ENCODE assay signal across 8 cellular contexts in the genomic region with DNA sequence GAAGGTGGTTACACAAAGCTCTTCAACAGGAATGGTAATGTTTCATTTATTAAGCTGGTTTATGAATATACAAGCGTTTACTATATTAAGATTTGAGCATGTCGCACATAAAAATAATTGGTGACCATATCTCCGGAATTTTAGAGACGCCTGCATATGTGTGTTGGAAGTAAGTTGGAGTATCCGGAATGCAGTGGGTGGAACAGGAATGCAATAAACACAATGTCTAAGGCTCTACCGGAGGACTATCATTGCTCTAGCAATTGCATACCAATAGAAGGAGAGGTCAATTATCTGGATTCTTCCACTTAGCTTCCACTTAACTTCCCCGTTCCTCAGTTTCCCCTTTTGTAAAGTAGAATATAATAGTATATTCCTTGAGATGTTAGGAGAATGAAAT. TPM values are rescaled to one million over a fixed set of nuclear protein-coding genes. Genes with fewer than 3 reads are reported as not detected.
DNase-seq lines count a peak whose midpoint lies in the region; ATAC-seq, FAIRE-seq and TF ChIP-seq lines count a peak whose summit lies in the region.

No MANE protein-coding gene starts in this region.

- H3K4me3 ChIP-seq in heart left ventricle: peak overlapping the region in 10 of 12 donors; percentile 65 to 96 (median 76)
- H3K4me3 ChIP-seq in astrocyte (ENCODE audit: insufficient read depth, low read depth, low read length): peak overlapping the region; percentile 72
- peak overlapping the region; percentile 3 for H3K4me3 ChIP-seq in urinary bladder (ENCODE audit: low read depth, low read length)

- H3K36me3 ChIP-seq in heart left ventricle (peaks cover 0 to under 1% (median 0%) of the 10 kb centered on the region in 9 donors), astrocyte (ENCODE audit: insufficient read depth, low read length) (no peaks in the 10 kb centered on the region), urinary bladder (ENCODE audit: insufficient read depth) (no peaks in the 10 kb centered on the region)

- peak overlapping the region; percentile 92 for H3K9ac ChIP-seq in astrocyte (ENCODE audit: low read length)

- no peaks in the 10 kb centered on the region for H3K27me3 Mint-ChIP-seq in astrocyte (ENCODE audit: low read depth, unreplicated experiment)

- intact Hi-C loops in heart left ventricle (cut with DNase I) (loop anchor here in 1 of 10 donors (10.0 kb wide), 1 partner anchor 1060 kb away; a partner anchor contains a TSS), Right ventricle myocardium superior (cut with DNase I) (no loop called here)

- WGBS in heart left ventricle, 4 donors: 54 to 60% (median 58%) methylated on average over 7 of the region's 7 CpGs
- 36% methylated on average over 7 of the region's 7 CpGs for WGBS in urinary bladder

- H3K4me3 Mint-ChIP-seq in astrocyte (ENCODE audit: unreplicated experiment): peak overlapping the region; percentile 96

- H3K4me2 ChIP-seq in astrocyte (ENCODE audit: low read length): peak overlapping the region; percentile 85

- DNase-seq in heart left ventricle (no peak), Right ventricle myocardium superior (no peak), astrocyte (ENCODE audit: low read depth) (peak; percentile 74), kidney tubule cell (ENCODE audit: low spot score) (peak; percentile 24), NCI-H1105 treated with DMSO at 0.1 percent for 48 hours (lab: John Stamatoyannopoulos, UW) (no peak), SHP77 (lab: John Stamatoyannopoulos, UW) (no peak), NCI-H128 (lab: John Stamatoyannopoulos, UW; ENCODE audit: unreplicated experiment) (no peak)

- no peaks in the 10 kb centered on the region for H3K27me3 ChIP-seq in heart left ventricle
- H3K27me3 ChIP-seq in astrocyte (ENCODE audit: insufficient read depth, low read length): no peaks in the 10 kb centered on the region

- H4K20me1 ChIP-seq in astrocyte (ENCODE audit: insufficient read depth, low read length): peaks cover 8% of the 10 kb centered on the region

- peaks cover 3% of the 10 kb centered on the region for H3K36me3 Mint-ChIP-seq in astrocyte (ENCODE audit: low read depth, unreplicated experiment)

- H3K27ac ChIP-seq in heart left ventricle (no peak overlapping the region), astrocyte (ENCODE audit: low read depth, low read length) (no peak overlapping the region), urinary bladder (ENCODE audit: low read depth) (no peak overlapping the region)

- H3K79me2 ChIP-seq in astrocyte (ENCODE audit: insufficient read depth, low read length): peaks cover 26% of the 10 kb centered on the region

- peaks cover 0 to 20% (median 2%) of the 10 kb centered on the region in 12 donors for H3K4me1 ChIP-seq in heart left ventricle
- peaks cover 5% of the 10 kb centered on the region for H3K4me1 ChIP-seq in astrocyte (ENCODE audit: insufficient read depth, low read length)
- H3K4me1 ChIP-seq in urinary bladder (ENCODE audit: insufficient read depth): no peaks in the 10 kb centered on the region

- peak overlapping the region; percentile 91 for H3K27ac Mint-ChIP-seq in astrocyte (ENCODE audit: unreplicated experiment)

- TF ChIP-seq POLR2A in heart left ventricle (IDR thresholded peaks at IDR 0.05): no peak

- H3K9me3 Mint-ChIP-seq in astrocyte (ENCODE audit: unreplicated experiment): no peaks in the 10 kb centered on the region

- TF ChIP-seq CTCF in heart left ventricle (IDR thresholded peaks at IDR 0.05) (no peak), astrocyte (IDR thresholded peaks at IDR 0.05; ENCODE audit: insufficient read depth, low read depth, low read length) (no peak)

- ATAC-seq in heart left ventricle (no peak), Right ventricle myocardium superior (ENCODE audit: poor library complexity) (no peak)

- H2AFZ ChIP-seq in astrocyte (ENCODE audit: low read depth, low read length): peak overlapping the region; percentile 94

- H3K9me3 ChIP-seq in heart left ventricle: no peaks in the 10 kb centered on the region
- H3K9me3 ChIP-seq in astrocyte (ENCODE audit: insufficient read depth, low read depth, low read length): no peaks in the 10 kb centered on the region

- no peak for FAIRE-seq in astrocyte (lab: Jason Lieb, UNC)

- peaks cover 2% of the 10 kb centered on the region for H3K4me1 Mint-ChIP-seq in astrocyte (ENCODE audit: low read depth, unreplicated experiment)

RNA-seq across cellular contexts. Expression of a gene that starts 1.1 kb away (rescaled TPM):
- 1 to 10 TPM; 1.9 to 8.2 (median 3.4) TPM for total RNA-seq in heart left ventricle
- polyA plus RNA-seq in heart left ventricle: 1 to 10 TPM; 1.1 to 3.3 TPM
- 2.8 TPM for total RNA-seq in Right ventricle myocardium superior
- total RNA-seq in astrocyte: 20.1 and 21.5 TPM in 2 replicates
- 54.3 TPM for total RNA-seq in urinary bladder
- polyA plus RNA-seq in urinary bladder: 6.4 TPM

Comparison
In these comparisons a context has a peak if more than half of its experiments do, and no peak if none do; other contexts are left out.
1. DNase-seq: peak in astrocyte (single experiment) and kidney tubule cell (single experiment); none in heart left ventricle (0 of 5), Right ventricle myocardium superior (single experiment), NCI-H1105 treated with DMSO at 0.1 percent for 48 hours (single experiment), SHP77 (0 of 2) and NCI-H128 (single experiment).
2. H3K4me3 ChIP-seq: peak in every context shown above with its lines; median percentile 76 in heart left ventricle; 72 in astrocyte; 3 in urinary bladder.